27 cellular contexts compared by ENCODE assay signal in the genomic region with DNA sequence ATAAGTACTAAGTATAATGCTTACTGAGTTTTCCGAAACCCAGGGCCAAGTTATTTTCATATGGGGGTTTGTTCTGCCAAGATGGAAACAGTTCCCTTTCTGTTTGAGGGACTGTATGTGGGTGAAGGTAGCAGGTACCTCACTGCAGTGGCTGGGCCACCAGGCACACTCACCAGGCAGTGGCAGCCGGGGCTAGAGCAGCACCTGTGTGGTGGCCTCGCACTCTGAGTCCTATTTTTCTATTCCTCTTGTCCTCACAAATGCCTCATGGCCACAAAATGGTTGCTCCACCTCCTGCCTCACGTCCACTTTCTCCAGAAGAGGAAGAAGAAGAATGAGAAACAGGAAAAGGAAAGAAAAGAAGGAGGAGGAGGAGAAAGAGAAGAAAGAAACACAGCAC.
"Had no signal": no experiment of that assay in that cellular context is flagged by ENCODE, and none has a peak within 500 bp of the region (broad histone marks: within the 10 kb centered on the region; RNA-seq: fewer than 3 reads in every experiment).

No MANE protein-coding gene starts in this region.

- H3K9me3 Mint-ChIP-seq: activated CD4-positive, alpha-beta memory T cell treated with anti-CD3 and anti-CD28 coated beads for 36 hours; activated CD4-positive, alpha-beta T cell treated with anti-CD3 and anti-CD28 coated beads, Interleukin-2, amount 10 ng/mL, durations not matched to agents 7 days and 5 days; activated naive CD8-positive, alpha-beta T cell treated with anti-CD3 and anti-CD28 coated beads for 36 hours; activated T-cell treated with anti-CD3 and anti-CD28 coated beads, Interleukin-2, amount 50 U/mL, for 24 hours; activated T-helper 1 cell treated with anti-CD3 and anti-CD28 coated beads, Interleukin-12 subunit alpha, Interleukin-12 subunit beta, Interleukin-2, Interleukin-4 antibody, amounts not matched to agents 30 ng/mL and 10 ng/mL and 1 ng/mL, durations not matched to agents 14 hours and 24 hours and 36 hours had no signal

- ATAC-seq: Panc1, Right ventricle myocardium inferior had no signal

- H3K4me3 Mint-ChIP-seq: activated CD4-positive, alpha-beta memory T cell treated with anti-CD3 and anti-CD28 coated beads for 36 hours; activated CD4-positive, alpha-beta T cell treated with anti-CD3 and anti-CD28 coated beads, Interleukin-2, amount 10 ng/mL, durations not matched to agents 7 days and 5 days; activated naive CD8-positive, alpha-beta T cell treated with anti-CD3 and anti-CD28 coated beads for 36 hours; activated T-cell treated with anti-CD3 and anti-CD28 coated beads, Interleukin-2, amount 50 U/mL, for 24 hours; activated T-helper 1 cell treated with anti-CD3 and anti-CD28 coated beads, Interleukin-12 subunit alpha, Interleukin-12 subunit beta, Interleukin-2, Interleukin-4 antibody, amounts not matched to agents 30 ng/mL and 10 ng/mL and 1 ng/mL, durations not matched to agents 14 hours and 24 hours and 36 hours had no signal

- H3K27me3 ChIP-seq: MG63 had no signal

- H3K4me3 ChIP-seq: MG63, SK-N-MC had no signal

- H3K36me3 Mint-ChIP-seq: activated CD4-positive, alpha-beta memory T cell treated with anti-CD3 and anti-CD28 coated beads for 36 hours; activated naive CD8-positive, alpha-beta T cell treated with anti-CD3 and anti-CD28 coated beads for 36 hours had no signal

- H3K27ac Mint-ChIP-seq: activated CD4-positive, alpha-beta memory T cell treated with anti-CD3 and anti-CD28 coated beads for 36 hours; activated CD4-positive, alpha-beta T cell treated with anti-CD3 and anti-CD28 coated beads, Interleukin-2, amount 10 ng/mL, durations not matched to agents 7 days and 5 days; activated naive CD8-positive, alpha-beta T cell treated with anti-CD3 and anti-CD28 coated beads for 36 hours; activated T-cell treated with anti-CD3 and anti-CD28 coated beads, Interleukin-2, amount 50 U/mL, for 24 hours; activated T-helper 1 cell treated with anti-CD3 and anti-CD28 coated beads, Interleukin-12 subunit alpha, Interleukin-12 subunit beta, Interleukin-2, Interleukin-4 antibody, amounts not matched to agents 30 ng/mL and 10 ng/mL and 1 ng/mL, durations not matched to agents 14 hours and 24 hours and 36 hours had no signal

- H3K27ac ChIP-seq: brain microvascular endothelial cell, SK-N-MC, VCaP had no signal

- H3K36me3 ChIP-seq: brain microvascular endothelial cell, MG63 had no signal

- H3K4me1 Mint-ChIP-seq: activated CD4-positive, alpha-beta T cell treated with anti-CD3 and anti-CD28 coated beads, Interleukin-2, amount 10 ng/mL, durations not matched to agents 7 days and 5 days; activated naive CD8-positive, alpha-beta T cell treated with anti-CD3 and anti-CD28 coated beads for 36 hours had no signal

- DNase-seq: activated CD4-positive, alpha-beta T cell treated with anti-CD3 and anti-CD28 coated beads, Interleukin-2, amount 10 ng/mL, durations not matched to agents 7 days and 5 days; activated CD4-positive, CD25-positive, alpha-beta regulatory T cell; activated effector memory CD4-positive, alpha-beta T cell treated with Interleukin-2 at 50 U/mL for 16 hours; activated naive CD4-positive, alpha-beta T cell treated with Interleukin-2 at 50 U/mL for 16 hours; activated naive CD8-positive, alpha-beta T cell treated with anti-CD3 and anti-CD28 coated beads for 36 hours; brain microvascular endothelial cell; IMR-90; MG63; MV-4-11; NCI-H1092 treated with DMSO at 0.1 percent for 48 hours; NCI-H1417 treated with DMSO at 0.1 percent for 48 hours; NCI-H1694; NCI-H2029 treated with DMSO at 0.1 percent for 48 hours; NCI-H345; NCI-H510A; NCI-H526 treated with DMSO at 0.1 percent for 48 hours; NCI-H82; OCI-M1; RPMI8226; T-helper 1 cell had no signal

- H3K9me3 ChIP-seq: MG63 had no signal
